In genomic region chr9:137663584-137663983, GRCh38 we compare ENCODE assay signal across 20 cellular contexts. TPM values are rescaled to one million over a fixed set of nuclear protein-coding genes. Genes with fewer than 3 reads are reported as not detected.
A peak's percentile ranks its signal among the peaks of the same experiment; 100 is the strongest.
DNase-seq lines count a peak whose midpoint lies in the region; ATAC-seq, FAIRE-seq and TF ChIP-seq lines count a peak whose summit lies in the region.
"Had no signal": no experiment of that assay in that cellular context is flagged by ENCODE, and none has a peak within 500 bp of the region (broad histone marks: within the 10 kb centered on the region; RNA-seq: fewer than 3 reads in every experiment).

No MANE protein-coding gene starts in this region.

- no peak overlapping the region for H2AFZ ChIP-seq in GM23338

- H3K9me2 ChIP-seq in GM23338 (ENCODE audit: insufficient read depth): no peaks in the 10 kb centered on the region

- H3K36me3 ChIP-seq in GM23338 (ENCODE audit: insufficient read depth): no peaks in the 10 kb centered on the region; the same call in 1 of the 2 replicates
- H3K36me3 ChIP-seq in thyroid gland: no peaks in the 10 kb centered on the region
- H3K36me3 ChIP-seq: HAP-1 had no signal

- 86 to 89% methylated on average over 4 of the region's 4 CpGs for WGBS in thyroid gland, 2 donors

- H3K4me1 ChIP-seq in GM23338 (ENCODE audit: insufficient read depth) (peaks cover 51% of the 10 kb centered on the region), thyroid gland (peaks cover 72 to 76% of the 10 kb centered on the region in 2 donors)

- peaks cover 94% of the 10 kb centered on the region for H3K79me2 ChIP-seq in GM23338 (replicated peaks; ENCODE audit: insufficient read depth)

- FAIRE-seq in D721Med (lab: Jason Lieb, UNC): no peak
- FAIRE-seq: RCC 7860 had no signal

- peak overlapping the region; percentile 78 for H3K27ac ChIP-seq in C4-2B
- peak overlapping the region; percentile 87 for H3K27ac ChIP-seq in GM23338 (ENCODE audit: low read depth)
- peak overlapping the region; percentile 42 to 77 (median 50) for H3K27ac ChIP-seq in thyroid gland
- H3K27ac ChIP-seq: HL-60, KMS-11 had no signal

- 0 out of 2 replicates have a peak, but pooled peaks cover 4% of the 10 kb centered on the region for H4K20me1 ChIP-seq in GM23338 (replicated peaks; ENCODE audit: insufficient read depth)

- no peaks in the 10 kb centered on the region for H3K9me3 ChIP-seq in thyroid gland
- H3K9me3 ChIP-seq: HAP-1 had no signal

- TF ChIP-seq CTCF in C4-2B (conservative IDR thresholded peaks at IDR 0.05) (no peak), GM23338 (conservative IDR thresholded peaks at IDR 0.05; ENCODE audit: low read depth in 2 of 2) (no peak), WTC11 (IDR thresholded peaks at IDR 0.05) (no peak), thyroid gland (IDR thresholded peaks at IDR 0.05) (no peak), D721Med (IDR thresholded peaks at IDR 0.05; ENCODE audit: insufficient read depth, missing control alignments) (no peak)

- DNase-seq in GM23338 (ENCODE audit: low spot score): peak; percentile 43
- DNase-seq in WTC11 (ENCODE audit: low spot score): no peak
- DNase-seq in thyroid gland: peak in 1 of 2 donors; percentile 47
- no peak for DNase-seq in activated naive CD4-positive, alpha-beta T cell treated with anti-CD3 and anti-CD28 coated beads for 36 hours
- DNase-seq in D721Med (ENCODE audit: insufficient read length, low spot score): no peak
- no peak for DNase-seq in epidermal melanocyte (ENCODE audit: insufficient read length, low spot score)
- DNase-seq: Calu3; CD8-positive, alpha-beta T cell; DMS79; NCI-H1417 treated with DMSO at 0.1 percent for 48 hours; NCI-H187 treated with DMSO at 0.1 percent for 48 hours; NCI-H345; SW 1271 had no signal

- no peak for TF ChIP-seq POLR2A in thyroid gland (IDR thresholded peaks at IDR 0.05)

- no peak overlapping the region for H3K4me3 ChIP-seq in GM23338
- no peak overlapping the region for H3K4me3 ChIP-seq in thyroid gland (replicated peaks in 1 of 3)
- H3K4me3 ChIP-seq: HAP-1 had no signal

- H3F3A ChIP-seq in GM23338 (replicated peaks; ENCODE audit: low read depth): peaks cover 10% of the 10 kb centered on the region

- peak overlapping the region; percentile 60 for H3K4me2 ChIP-seq in GM23338
- H3K4me2 ChIP-seq: KMS-11 had no signal

- peak; percentile 8 for ATAC-seq in GM23338
- no peak for ATAC-seq in WTC11
- ATAC-seq: CD8-positive, alpha-beta T cell; Right ventricle myocardium inferior had no signal

- CTCF ChIA-PET in WTC11 (lab: Charles Lee): no interaction called here
- CTCF ChIA-PET in activated naive CD4-positive, alpha-beta T cell treated with anti-CD3 and anti-CD28 coated beads for 36 hours (lab: Charles Lee): no interaction called here

- H3K36me3 Mint-ChIP-seq in GM23338 (ENCODE audit: low read depth) (peaks cover 14% of the 10 kb centered on the region), WTC11 (peaks cover 6% of the 10 kb centered on the region)
- peaks cover 2% of the 10 kb centered on the region for H3K36me3 Mint-ChIP-seq in activated naive CD4-positive, alpha-beta T cell treated with anti-CD3 and anti-CD28 coated beads for 36 hours (ENCODE audit: low read depth)

- H3K4me3 Mint-ChIP-seq in GM23338 (no peak overlapping the region), WTC11 (no peak overlapping the region)
- H3K4me3 Mint-ChIP-seq in activated naive CD4-positive, alpha-beta T cell treated with anti-CD3 and anti-CD28 coated beads for 36 hours: no peak overlapping the region
- H3K4me3 Mint-ChIP-seq: B cell; CD8-positive, alpha-beta T cell had no signal

- H3K27ac Mint-ChIP-seq in GM23338 (0 out of 2 replicates have a peak overlapping the region, but pooled peaks have one; percentile 12), WTC11 (peak overlapping the region; percentile 81; the same call in 1 of the 2 replicates)
- no peak overlapping the region for H3K27ac Mint-ChIP-seq in activated naive CD4-positive, alpha-beta T cell treated with anti-CD3 and anti-CD28 coated beads for 36 hours

- POLR2A ChIA-PET in WTC11 (lab: Charles Lee): no interaction called here

- no peaks in the 10 kb centered on the region for H3K27me3 ChIP-seq in GM23338 (ENCODE audit: insufficient read depth)
- H3K27me3 ChIP-seq in thyroid gland: no peaks in the 10 kb centered on the region

- no peaks in the 10 kb centered on the region for H3K9me3 Mint-ChIP-seq in GM23338
- no peaks in the 10 kb centered on the region for H3K9me3 Mint-ChIP-seq in WTC11
- H3K9me3 Mint-ChIP-seq in activated naive CD4-positive, alpha-beta T cell treated with anti-CD3 and anti-CD28 coated beads for 36 hours: no peaks in the 10 kb centered on the region
- H3K9me3 Mint-ChIP-seq: CD8-positive, alpha-beta T cell had no signal

- intact Hi-C loops in thyroid gland (cut with DNase I): no loop called here
- intact Hi-C loops in activated naive CD4-positive, alpha-beta T cell treated with anti-CD3 and anti-CD28 coated beads for 36 hours (cut with micrococcal nuclease): no loop called here

- peaks cover 4% of the 10 kb centered on the region for H3K27me3 Mint-ChIP-seq in GM23338 (ENCODE audit: insufficient read depth, low read depth, poor library complexity)
- H3K27me3 Mint-ChIP-seq in WTC11 (ENCODE audit: low read depth): no peaks in the 10 kb centered on the region
- no peaks in the 10 kb centered on the region for H3K27me3 Mint-ChIP-seq in activated naive CD4-positive, alpha-beta T cell treated with anti-CD3 and anti-CD28 coated beads for 36 hours (ENCODE audit: low read depth)
- H3K27me3 Mint-ChIP-seq: B cell had no signal

- H3K4me1 Mint-ChIP-seq in GM23338 (peaks cover 53% of the 10 kb centered on the region), WTC11 (peaks cover 55% of the 10 kb centered on the region)
- H3K4me1 Mint-ChIP-seq in activated naive CD4-positive, alpha-beta T cell treated with anti-CD3 and anti-CD28 coated beads for 36 hours (ENCODE audit: low read depth): peaks cover 35% of the 10 kb centered on the region

TF ChIP-seq in GM23338, 12 proteins besides CTCF, POLR2A, EP300 and RAD21:
- TF ChIP-seq POLR2AphosphoS5 (IDR thresholded peaks at IDR 0.05; ENCODE audit: low read depth) (no peak), REST (IDR thresholded peaks at IDR 0.05; ENCODE audit: unreplicated experiment) (no peak)
TF ChIP-seq in GM23338: peak in this region for 0.

TF ChIP-seq in WTC11, 78 proteins besides CTCF, POLR2A, EP300 and RAD21 (continues in another document):
- TF ChIP-seq ATF1 (CRISPR knock-in tag; IDR thresholded peaks at IDR 0.05) (no peak), IRF1 (CRISPR knock-in tag; IDR thresholded peaks at IDR 0.05) (no peak), FOXP1 (CRISPR knock-in tag; IDR thresholded peaks at IDR 0.05; ENCODE audit: borderline replicate concordance) (no peak), ZBTB21 (CRISPR knock-in tag; IDR thresholded peaks at IDR 0.05; ENCODE audit: borderline replicate concordance) (no peak), ZNF423 (CRISPR knock-in tag; IDR thresholded peaks at IDR 0.05) (no peak), SMAD3 (CRISPR knock-in tag; IDR thresholded peaks at IDR 0.05; ENCODE audit: borderline replicate concordance) (no peak), MXD4 (CRISPR knock-in tag; IDR thresholded peaks at IDR 0.05; ENCODE audit: borderline replicate concordance) (no peak), EMX1 (CRISPR knock-in tag; IDR thresholded peaks at IDR 0.05) (no peak), HMGXB4 (CRISPR knock-in tag; IDR thresholded peaks at IDR 0.05) (no peak), NFATC4 (CRISPR knock-in tag; IDR thresholded peaks at IDR 0.05) (no peak), JAZF1 (CRISPR knock-in tag; IDR thresholded peaks at IDR 0.05) (no peak), CBFB (CRISPR knock-in tag; IDR thresholded peaks at IDR 0.05; ENCODE audit: low read depth) (no peak), SMAD4 (CRISPR knock-in tag; IDR thresholded peaks at IDR 0.05) (no peak)

RNA-seq across cellular contexts. Expression of gene EHMT1, which starts 44.8 kb away (rescaled TPM):
- total RNA-seq in GM23338 (2014; rRNA removed; shearing (Covaris generic)): 160 and 177 TPM in 2 replicates
- 162 and 166 TPM in 2 replicates for polyA plus RNA-seq in GM23338 (2016; fragmentation: Nextera tagmentation; extraction: Ambion mirVana)
- total RNA-seq in WTC11 (2021): 152 to 170 TPM (median 154 TPM) in 3 replicates
- total RNA-seq in thyroid gland: 10 to 100 TPM; 56.8 to 99.5 (median 94.4) TPM
- 10 to 100 TPM; 57.9 to 59.0 TPM for total RNA-seq in activated naive CD4-positive, alpha-beta T cell treated with anti-CD3 and anti-CD28 coated beads for 36 hours

RNA-seq across cellular contexts. Expression of gene ARRDC1, which starts 58.1 kb away (rescaled TPM):
- 33.9 and 63.8 TPM in 2 replicates for total RNA-seq in GM23338 (2014; rRNA removed; shearing (Covaris generic))
- polyA plus RNA-seq in GM23338 (2016; fragmentation: Nextera tagmentation; extraction: Ambion mirVana): 33.5 and 36.6 TPM in 2 replicates
- 41.2 to 48.3 TPM (median 41.3 TPM) in 3 replicates for total RNA-seq in WTC11 (2021)
- 10 to 100 TPM; 45.6 to 66.2 (median 61.2) TPM for total RNA-seq in thyroid gland
- 10 to 100 TPM; 19.1 to 21.4 TPM for total RNA-seq in activated naive CD4-positive, alpha-beta T cell treated with anti-CD3 and anti-CD28 coated beads for 36 hours
